ENCODE assay signal across 4 cellular contexts in the genomic region with DNA sequence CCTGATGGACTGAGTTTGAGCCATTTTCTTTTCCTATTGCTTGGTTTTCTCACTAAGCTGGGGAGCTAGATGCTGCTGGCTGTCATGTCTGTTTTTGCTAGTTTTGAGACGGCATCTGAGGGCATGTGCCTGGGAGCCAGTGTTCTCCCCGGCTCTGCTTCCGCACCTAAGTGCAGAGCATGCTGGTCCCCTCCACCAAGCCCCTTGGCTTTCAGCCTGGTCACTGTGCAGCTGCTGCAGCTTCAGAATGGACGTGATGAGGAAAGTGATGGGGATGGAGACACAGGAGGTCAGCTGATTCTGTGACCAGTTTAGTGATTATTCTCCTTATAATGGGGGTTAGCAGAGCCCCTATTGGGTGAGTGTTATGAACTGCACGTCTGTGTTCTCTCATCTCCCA. TPM values are rescaled to one million over a fixed set of nuclear protein-coding genes. Genes with fewer than 3 reads are reported as not detected.
"Had no signal": no experiment of that assay in that cellular context is flagged by ENCODE, and none has a peak within 500 bp of the region (broad histone marks: within the 10 kb centered on the region; RNA-seq: fewer than 3 reads in every experiment).

No MANE protein-coding gene starts in this region.

- H3K4me3 ChIP-seq: GM12878 had no signal

- ATAC-seq: GM12878 had no signal

- DNase-seq: GDM1, GF-D8 had no signal

RNA-seq across cellular contexts. Expression of a gene that starts 28.5 kb away (rescaled TPM):
- total RNA-seq: G401 had no signal
